ENCODE assay signal across 1 cellular context in genomic region chr7:128862571-128863432, GRCh38.
TF ChIP-seq lines count a peak whose summit lies in the region.

Gene ATP6V1F (plus strand): TSS chr7:128862856. CDS start chr7:128862905, 49 bp downstream.

TF ChIP-seq in HepG2, 621 proteins besides CTCF, POLR2A, EP300 and RAD21 (continued from another document and continues in another):
- no peak for TF ChIP-seq CBX5 (CRISPR knock-in tag; IDR thresholded peaks at IDR 0.05; ENCODE audit: borderline replicate concordance)
- TF ChIP-seq ZNF230 (CRISPR knock-in tag; IDR thresholded peaks at IDR 0.05) = no peak
- peak; percentile 90 for TF ChIP-seq ZNF782 (CRISPR knock-in tag; IDR thresholded peaks at IDR 0.05; ENCODE audit: borderline replicate concordance)
- TF ChIP-seq ZFP91 (CRISPR knock-in tag; IDR thresholded peaks at IDR 0.05; ENCODE audit: borderline replicate concordance) = peak; percentile 76; the same call in 1 of the 2 replicates
- no peak for TF ChIP-seq ZNF33A (CRISPR knock-in tag; IDR thresholded peaks at IDR 0.05; ENCODE audit: borderline replicate concordance)
- peak; percentile 15; the same call in 1 of the 2 replicates for TF ChIP-seq FOXP4 (CRISPR knock-in tag; IDR thresholded peaks at IDR 0.05)
- no peak for TF ChIP-seq ZNF101 (CRISPR knock-in tag; IDR thresholded peaks at IDR 0.05; ENCODE audit: borderline replicate concordance, low read depth)
- peak; percentile 60; the same call in 1 of the 2 replicates for TF ChIP-seq AKAP8 (CRISPR knock-in tag; IDR thresholded peaks at IDR 0.05)
- TF ChIP-seq NR2C2 (CRISPR knock-in tag; IDR thresholded peaks at IDR 0.05; ENCODE audit: borderline replicate concordance) = peak; percentile 65
- TF ChIP-seq TFDP1 (CRISPR knock-in tag; IDR thresholded peaks at IDR 0.05; ENCODE audit: borderline replicate concordance) = peak; percentile 76
- no peak for TF ChIP-seq ZNF691 (CRISPR knock-in tag; IDR thresholded peaks at IDR 0.05; ENCODE audit: borderline replicate concordance, low read depth)
- peak; percentile 58; the same call in 1 of the 2 replicates for TF ChIP-seq IRF9 (CRISPR knock-in tag; IDR thresholded peaks at IDR 0.05; ENCODE audit: borderline replicate concordance)
- TF ChIP-seq DRAP1 (CRISPR knock-in tag; IDR thresholded peaks at IDR 0.05) = peak; percentile 50; the same call in 1 of the 2 replicates
- TF ChIP-seq POLR2AphosphoS2 (IDR thresholded peaks at IDR 0.05; ENCODE audit: low read depth, low read length) = no peak
- TF ChIP-seq ELF3 (CRISPR knock-in tag; IDR thresholded peaks at IDR 0.05) = peak; percentile 20; the same call in 1 of the 2 replicates
- TF ChIP-seq NAIF1 (CRISPR knock-in tag; IDR thresholded peaks at IDR 0.05; ENCODE audit: borderline replicate concordance) = no peak
- peak; percentile 34; the same call in 1 of the 2 replicates for TF ChIP-seq ZNF556 (CRISPR knock-in tag; IDR thresholded peaks at IDR 0.05; ENCODE audit: borderline replicate concordance)
- peak; percentile 38; the same call in 1 of the 2 replicates for TF ChIP-seq TBX2 (CRISPR knock-in tag; IDR thresholded peaks at IDR 0.05; ENCODE audit: borderline replicate concordance)
- TF ChIP-seq ZNF546 (CRISPR knock-in tag; conservative IDR thresholded peaks at IDR 0.05) = 0 out of 2 replicates have a peak, but pooled peaks have one; percentile 50
- 0 out of 2 replicates have a peak, but pooled peaks have one; percentile 16 for TF ChIP-seq SP5 (CRISPR knock-in tag; IDR thresholded peaks at IDR 0.05; ENCODE audit: borderline replicate concordance, low read depth)
- no peak for TF ChIP-seq SNAPC2 (CRISPR knock-in tag; IDR thresholded peaks at IDR 0.05)
- TF ChIP-seq GATAD1 (CRISPR knock-in tag; IDR thresholded peaks at IDR 0.05) = peak; percentile 74
- TF ChIP-seq ATAD3A (CRISPR knock-in tag; IDR thresholded peaks at IDR 0.05) = no peak
- TF ChIP-seq AGO1 (IDR thresholded peaks at IDR 0.05; ENCODE audit: low read depth, low read length, poor library complexity, severe bottlenecking) = peak; percentile 53
- 0 out of 2 replicates have a peak, but pooled peaks have one; percentile 37 for TF ChIP-seq ZBTB8A (CRISPR knock-in tag; IDR thresholded peaks at IDR 0.05; ENCODE audit: borderline replicate concordance, low read depth)
- TF ChIP-seq ZNF331 (CRISPR knock-in tag; IDR thresholded peaks at IDR 0.05) = peak; percentile 30; the same call in 1 of the 2 replicates
- TF ChIP-seq ZNF160 (CRISPR knock-in tag; IDR thresholded peaks at IDR 0.05) = no peak
- peak; percentile 67 for TF ChIP-seq TFDP2 (CRISPR knock-in tag; IDR thresholded peaks at IDR 0.05)
- TF ChIP-seq WIZ (CRISPR knock-in tag; IDR thresholded peaks at IDR 0.05) = no peak
- peak; percentile 71 for TF ChIP-seq UBTF (CRISPR knock-in tag; IDR thresholded peaks at IDR 0.05)
- peak; percentile 76; the same call in 1 of the 2 replicates for TF ChIP-seq SAP130 (CRISPR knock-in tag; IDR thresholded peaks at IDR 0.05; ENCODE audit: low read depth)
- TF ChIP-seq MAZ (IDR thresholded peaks at IDR 0.05; ENCODE audit: borderline replicate concordance, low read depth, low read length) = 0 out of 2 replicates have a peak, but pooled peaks have one; percentile 74
- peak; percentile 51; the same call in 1 of the 2 replicates for TF ChIP-seq MAZ (CRISPR knock-in tag; IDR thresholded peaks at IDR 0.05; ENCODE audit: low read depth)
- TF ChIP-seq ZNF547 (CRISPR knock-in tag; IDR thresholded peaks at IDR 0.05) = 0 out of 2 replicates have a peak, but pooled peaks have one; percentile 20
- 0 out of 2 replicates have a peak, but pooled peaks have one; percentile 11 for TF ChIP-seq HOMEZ (CRISPR knock-in tag; IDR thresholded peaks at IDR 0.05; ENCODE audit: low read depth)
- peak; percentile 30; the same call in 1 of the 2 replicates for TF ChIP-seq ZNF430 (CRISPR knock-in tag; IDR thresholded peaks at IDR 0.05)
- peak; percentile 44; the same call in 1 of the 2 replicates for TF ChIP-seq SUZ12 (IDR thresholded peaks at IDR 0.05; ENCODE audit: low read depth, low read length)
- peak; percentile 99 for TF ChIP-seq ZNF24 (IDR thresholded peaks at IDR 0.05)
- peak; percentile 67 for TF ChIP-seq CREB1 (IDR thresholded peaks at IDR 0.05)
- peak; percentile 91 for TF ChIP-seq CREB1 (CRISPR knock-in tag; IDR thresholded peaks at IDR 0.05)
- TF ChIP-seq PAXIP1 (CRISPR knock-in tag; conservative IDR thresholded peaks at IDR 0.05) = peak; percentile 38
- TF ChIP-seq ERF (CRISPR knock-in tag; IDR thresholded peaks at IDR 0.05) = peak; percentile 57; the same call in 1 of the 2 replicates
- TF ChIP-seq NFYC (CRISPR knock-in tag; IDR thresholded peaks at IDR 0.05) = no peak
- no peak for TF ChIP-seq MXD4 (CRISPR knock-in tag; IDR thresholded peaks at IDR 0.05)
- TF ChIP-seq ARID2 (CRISPR knock-in tag; IDR thresholded peaks at IDR 0.05; ENCODE audit: borderline replicate concordance) = peak; percentile 55
